In the genomic region with DNA sequence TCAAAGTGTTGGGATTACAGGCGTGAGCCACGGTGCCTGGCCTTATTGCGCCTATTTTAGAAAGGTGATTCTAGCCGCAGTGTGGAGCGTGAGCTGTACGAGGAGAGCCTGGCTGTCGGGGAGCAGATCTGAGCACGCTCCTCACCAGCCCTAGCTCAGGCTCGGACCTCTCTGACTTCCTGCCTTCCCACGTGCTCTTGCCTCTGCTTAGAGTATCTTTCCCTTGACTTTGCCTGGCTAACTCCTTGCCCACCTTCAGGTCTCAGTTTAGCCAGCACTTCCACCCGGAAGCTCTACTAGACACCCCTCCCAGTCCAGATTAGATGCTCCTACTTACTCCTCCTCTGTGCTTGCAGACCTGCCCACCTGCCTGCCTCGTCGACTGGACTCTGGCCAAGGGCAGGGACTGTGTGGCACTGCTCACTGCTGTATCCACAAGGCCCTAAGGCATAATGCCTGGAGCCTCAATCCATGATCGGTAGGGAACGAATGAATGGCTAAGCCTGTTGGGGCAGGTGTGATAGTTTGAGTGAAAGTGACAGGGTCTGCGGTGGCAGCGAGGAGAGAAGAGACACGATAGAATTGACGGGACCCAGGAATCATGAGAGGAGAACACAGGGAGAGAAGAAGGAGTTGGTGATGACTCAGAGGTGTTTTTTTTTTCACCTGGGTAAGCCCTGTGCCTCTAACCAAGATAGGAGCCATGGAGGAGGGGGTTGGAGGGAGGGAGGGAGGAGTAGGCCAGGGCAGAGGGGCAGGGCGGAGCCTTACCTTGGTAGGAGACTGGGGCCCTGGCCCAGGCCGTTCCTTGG, we compare ENCODE assay signal across 12 cellular contexts. TPM values are rescaled to one million over a fixed set of nuclear protein-coding genes. Genes with fewer than 3 reads are reported as not detected.
DNase-seq lines count a peak whose midpoint lies in the region; ATAC-seq, FAIRE-seq and TF ChIP-seq lines count a peak whose summit lies in the region.
"Had no signal": no experiment of that assay in that cellular context is flagged by ENCODE, and none has a peak within 500 bp of the region (broad histone marks: within the 10 kb centered on the region; RNA-seq: fewer than 3 reads in every experiment).

No MANE protein-coding gene starts in this region.

- peak; percentile 13; the same call in 1 of the 3 replicates for ATAC-seq in HepG2
- ATAC-seq in right lobe of liver, result no peak
- no peak for ATAC-seq in central memory CD8-positive, alpha-beta T cell (replicated peaks; ENCODE audit: extremely low read depth, poor library complexity, severe bottlenecking)
- ATAC-seq in GM18870 (IDR thresholded peaks at IDR 0.05; ENCODE audit: unreplicated experiment), result no peak
- no peak for ATAC-seq in GM18511 (IDR thresholded peaks at IDR 0.05; ENCODE audit: unreplicated experiment)

- H3K4me3 Mint-ChIP-seq in central memory CD8-positive, alpha-beta T cell, result no peak overlapping the region

- H3K9me3 ChIP-seq in HepG2 (ENCODE audit: low read length) (no peaks in the 10 kb centered on the region), right lobe of liver (no peaks in the 10 kb centered on the region)

- no TSS peak for BruUV-seq in HepG2 (replicated peaks; lab: Mats Ljungman, UMichigan)

- FAIRE-seq in HepG2 (lab: Jason Lieb, UNC), result peak; percentile 21
- FAIRE-seq: GM12891 had no signal

- H3K4me1 ChIP-seq in HepG2 (ENCODE audit: insufficient read depth, low read length) (peaks cover 92% of the 10 kb centered on the region), right lobe of liver (peaks cover 0 to 10% (median 2%) of the 10 kb centered on the region in 4 donors)

- H3K9ac ChIP-seq in HepG2 (ENCODE audit: insufficient read depth, low read depth, low read length), result peak overlapping the region; percentile 26; the same call in 1 of the 2 replicates
- H3K9ac ChIP-seq: parathyroid adenoma had no signal

- H3K27me3 Mint-ChIP-seq in central memory CD8-positive, alpha-beta T cell, result no peaks in the 10 kb centered on the region

- no peak for TF ChIP-seq RAD21 in HepG2 (CRISPR knock-in tag; IDR thresholded peaks at IDR 0.05)

- no peaks in the 10 kb centered on the region for H3K9me3 Mint-ChIP-seq in central memory CD8-positive, alpha-beta T cell

- peak overlapping the region; percentile 95 for H3K4me2 ChIP-seq in HepG2 (ENCODE audit: low read depth, low read length)

- H3K4me3 ChIP-seq in HepG2 (replicated peaks in 1 of 3; ENCODE audit: insufficient read depth in 1 of 3, low read depth in 2 of 3, low read length in 3 of 3), result peak overlapping the region; percentile 29 to 67 (median 34); a peak in 5 of 6 replicates
- no peak overlapping the region for H3K4me3 ChIP-seq in right lobe of liver

- no peak for TF ChIP-seq POLR2A in HepG2 (IDR thresholded peaks at IDR 0.05; ENCODE audit: insufficient read depth in 1 of 2, low read depth in 2 of 2, low read length in 2 of 2)
- TF ChIP-seq POLR2A in right lobe of liver (IDR thresholded peaks at IDR 0.05), result no peak

- H3K36me3 Mint-ChIP-seq in central memory CD8-positive, alpha-beta T cell (ENCODE audit: insufficient read depth), result peaks cover 10% of the 10 kb centered on the region

- H3K27ac Mint-ChIP-seq in central memory CD8-positive, alpha-beta T cell (ENCODE audit: low read depth), result peak overlapping the region; percentile 3

- H3K27ac ChIP-seq in HepG2 (ENCODE audit: extremely low read length, insufficient read depth, low read length), result no peak overlapping the region
- no peak overlapping the region for H3K27ac ChIP-seq in right lobe of liver
- H3K27ac ChIP-seq: parathyroid adenoma had no signal

- H3K79me2 ChIP-seq in HepG2 (ENCODE audit: insufficient read depth, low read length), result no peaks in the 10 kb centered on the region
- H3K79me2 ChIP-seq: parathyroid adenoma had no signal

- H3K36me3 ChIP-seq in HepG2 (replicated peaks in 1 of 2; ENCODE audit: control insufficient read depth in 1 of 2, insufficient read depth in 2 of 2, low read length in 2 of 2) (no peaks in the 10 kb centered on the region), right lobe of liver (no peaks in the 10 kb centered on the region)

- in situ Hi-C loops in HepG2 (cut with HindIII; ENCODE audit: extremely low pct_ligation_motif_present, low pct_unique_long_range_greater_than_20kb), result no loop called here

- CTCF ChIA-PET in HepG2 (lab: Yijun Ruan, JAX; ENCODE audit: low intra/inter-chr PET ratio, low total read pairs), result no interaction called here

- no peak for TF ChIP-seq CTCF in HepG2 (CRISPR knock-in tag; IDR thresholded peaks at IDR 0.05)
- no peak for TF ChIP-seq CTCF in right lobe of liver (IDR thresholded peaks at IDR 0.05)

- peak overlapping the region; percentile 81 for H2AFZ ChIP-seq in HepG2 (ENCODE audit: low read length)
- H2AFZ ChIP-seq: parathyroid adenoma had no signal

- peaks cover 35% of the 10 kb centered on the region for H3K4me1 Mint-ChIP-seq in central memory CD8-positive, alpha-beta T cell

- POLR2A ChIA-PET in HepG2 (lab: Yijun Ruan, JAX), result interaction anchor here (0.6 to 1.7 kb wide), 6 partner anchors 9 to 89 kb away, joined by 3 to 6 read pairs (median 4); no protein-coding TSS in a partner anchor

- 10% methylated on average over 19 of the region's 21 CpGs for WGBS in HepG2 (ENCODE audit: low lambda C conversion rate)
- WGBS in right lobe of liver (ENCODE audit: insufficient coverage, low coverage, low lambda C conversion rate, missing lambda C conversion rate), result 74% methylated on average over 9 of the region's 21 CpGs

- DNase-seq in HepG2 (ENCODE audit: low spot score) (no peak), right lobe of liver (no peak), mucosa of gallbladder (ENCODE audit: low spot score) (peak; percentile 54)
- no peak for DNase-seq in central memory CD8-positive, alpha-beta T cell (ENCODE audit: low spot score in 2 of 2)
- DNase-seq in stimulated activated CD4-positive, alpha-beta T cell treated with anti-CD3 and anti-CD28 coated beads, Interleukin-15, amount 100 ng/mL, for 24 hours, result no peak
- DNase-seq in activated CD4-positive, CD25-positive, alpha-beta regulatory T cell treated with anti-CD3 and anti-CD28 coated beads, Interleukin-2, amount 50 U/mL, for 72 hours, result no peak
- DNase-seq: activated T-cell treated with anti-CD3 and anti-CD28 coated beads for 4 hours, T-helper 1 cell had no signal

- TF ChIP-seq EP300 in HepG2 (IDR thresholded peaks at IDR 0.05; ENCODE audit: low read depth in 2 of 2, low read length in 2 of 2) (no peak), HepG2 (CRISPR knock-in tag; IDR thresholded peaks at IDR 0.05; ENCODE audit: borderline replicate concordance) (no peak)

- intact Hi-C loops in HepG2 (cut with micrococcal nuclease; ENCODE audit: unreplicated experiment), result no loop called here
- intact Hi-C loops in right lobe of liver (cut with DNase I), result no loop called here

- no peaks in the 10 kb centered on the region for H4K20me1 ChIP-seq in HepG2 (ENCODE audit: insufficient read depth, low read length)

- H3K27me3 ChIP-seq in HepG2 (ENCODE audit: control insufficient read depth in 1 of 2, insufficient read depth in 2 of 2, low read length in 2 of 2), result no peaks in the 10 kb centered on the region
- H3K27me3 ChIP-seq in right lobe of liver, result no peaks in the 10 kb centered on the region

TF ChIP-seq in HepG2, 621 proteins besides CTCF, POLR2A, EP300 and RAD21 (continues in another document):
- TF ChIP-seq MEF2D (CRISPR knock-in tag; IDR thresholded peaks at IDR 0.05) (0 out of 2 replicates have a peak, but pooled peaks have one; percentile 41), YY1 (IDR thresholded peaks at IDR 0.05; ENCODE audit: insufficient read depth, insufficient replicate concordance, low read depth, low read length) (no peak)

RNA-seq across cellular contexts. Expression of a gene that starts 28.1 kb away (rescaled TPM):
- 10.4 and 16.9 TPM in 2 replicates for total RNA-seq in HepG2 (2016; rRNA removed; fragmentation: Illumina TruSeq; extraction: Trizol)
- 3.7 and 4.4 TPM in 2 replicates for total RNA-seq in HepG2 (2016; cell fraction: cytosol; rRNA removed; fragmentation: Illumina TruSeq; extraction: Trizol; ENCODE audit: low read depth)
- 10.6 and 15.8 TPM in 2 replicates for total RNA-seq in HepG2 (2016; cell fraction: insoluble cytoplasmic fraction; rRNA removed; fragmentation: Illumina TruSeq; extraction: Trizol)
- total RNA-seq in HepG2 (2016; cell fraction: membrane; rRNA removed; fragmentation: Illumina TruSeq; extraction: Trizol), result 17.2 and 17.7 TPM in 2 replicates
- total RNA-seq in HepG2 (2016; cell fraction: nucleus; rRNA removed; fragmentation: Illumina TruSeq; extraction: Trizol), result 13.0 and 13.9 TPM in 2 replicates
- 26.4 and 27.7 TPM in 2 replicates for polyA plus RNA-seq in HepG2 (2011; rRNA removed)
- polyA plus RNA-seq in HepG2 (2011; cell fraction: cytosol; rRNA removed), result 16.3 and 16.7 TPM in 2 replicates
- 25.0 and 25.9 TPM in 2 replicates for polyA plus RNA-seq in HepG2 (2011; cell fraction: nucleus; rRNA removed)
- polyA plus RNA-seq in HepG2 (2012), result 29.4 and 35.1 TPM in 2 replicates
- polyA plus RNA-seq in HepG2 (2016; cell fraction: cytosol; fragmentation: Illumina TruSeq; extraction: Trizol; ENCODE audit: low read depth), result 2.7 and 3.1 TPM in 2 replicates
- polyA plus RNA-seq in HepG2 (2016; cell fraction: insoluble cytoplasmic fraction; fragmentation: Illumina TruSeq; extraction: Trizol; ENCODE audit: low read depth), result 21.4 and 26.0 TPM in 2 replicates
- 12.8 and 13.7 TPM in 2 replicates for polyA plus RNA-seq in HepG2 (2016; cell fraction: membrane; fragmentation: Illumina TruSeq; extraction: Trizol; ENCODE audit: low read depth)
- polyA plus RNA-seq in HepG2 (2016; cell fraction: nucleus; fragmentation: Illumina TruSeq; extraction: Trizol; ENCODE audit: insufficient read depth, low read depth), result 23.0 and 25.5 TPM in 2 replicates
- polyA minus RNA-seq in HepG2 (2011; rRNA and poly(A)+ RNA removed; ENCODE audit: low replicate concordance), result 45.6 and 56.9 TPM in 2 replicates
- 22.2 and 26.7 TPM in 2 replicates for polyA minus RNA-seq in HepG2 (2011; cell fraction: cytosol; rRNA and poly(A)+ RNA removed)
- polyA minus RNA-seq in HepG2 (2011; cell fraction: nucleus; rRNA and poly(A)+ RNA removed), result 22.0 and 23.7 TPM in 2 replicates
- 10 to 100 TPM; 18.4 to 38.1 (median 26.5) TPM for total RNA-seq in right lobe of liver
- total RNA-seq in mucosa of gallbladder, result 124 TPM

Comparison
In these comparisons a context has a peak if more than half of its experiments do, and no peak if none do; other contexts are left out.
1. H3K4me3 ChIP-seq: peak in HepG2 (3 of 3); none in right lobe of liver (0 of 3).